20 cellular contexts compared by ENCODE assay signal in the genomic region with DNA sequence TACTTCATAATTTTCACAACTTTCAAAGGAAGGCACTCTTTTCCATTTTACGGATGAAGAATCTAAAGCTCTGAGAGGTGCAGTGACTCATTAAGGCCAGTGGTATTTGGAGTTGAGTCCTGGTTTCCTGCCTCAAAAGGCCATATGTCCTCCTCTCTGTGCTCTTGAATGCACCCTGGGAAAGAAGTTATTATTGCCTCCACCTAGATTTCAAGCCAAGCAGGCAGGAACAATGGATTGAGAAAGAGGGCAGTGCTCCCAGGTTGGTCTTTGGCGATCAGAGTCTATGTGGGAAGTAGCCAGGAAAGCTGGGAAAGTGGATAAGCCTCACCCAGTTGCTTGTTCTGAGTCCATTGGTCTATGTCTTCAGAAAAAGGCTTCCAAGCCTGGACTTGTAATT.
"Had no signal": no experiment of that assay in that cellular context is flagged by ENCODE, and none has a peak within 500 bp of the region (broad histone marks: within the 10 kb centered on the region; RNA-seq: fewer than 3 reads in every experiment).

No MANE protein-coding gene starts in this region.

- H3K4me3 Mint-ChIP-seq: activated CD8-positive, alpha-beta memory T cell treated with anti-CD3 and anti-CD28 coated beads, Interleukin-2, amount 10 ng/mL, durations not matched to agents 7 days and 5 days; activated naive CD8-positive, alpha-beta T cell; activated T-cell treated with anti-CD3 and anti-CD28 coated beads, Interleukin-2, amount 50 U/mL, for 24 hours; activated T-helper 1 cell treated with anti-CD3 and anti-CD28 coated beads, Interleukin-12 subunit alpha, Interleukin-12 subunit beta, Interleukin-2, Interleukin-4 antibody, amounts not matched to agents 30 ng/mL and 10 ng/mL and 1 ng/mL, durations not matched to agents 14 hours and 24 hours and 36 hours; T-helper 1 cell treated with Interleukin-12 subunit alpha and Interleukin-12 subunit beta and Interleukin-4 antibody, amounts not matched to agents 30 μg/mL and 1 μg/mL, for 36 hours had no signal

- H3K27me3 ChIP-seq: brain microvascular endothelial cell, Peyer's patch had no signal

- H3K4me1 ChIP-seq: Peyer's patch had no signal

- H3K9me3 Mint-ChIP-seq: activated T-cell treated with anti-CD3 and anti-CD28 coated beads, Interleukin-2, amount 50 U/mL, for 24 hours had no signal

- H3K9ac ChIP-seq: KMS-11 had no signal

- H3K27me3 Mint-ChIP-seq: activated CD8-positive, alpha-beta memory T cell treated with anti-CD3 and anti-CD28 coated beads, Interleukin-2, amount 10 ng/mL, durations not matched to agents 7 days and 5 days had no signal

- H3K27ac ChIP-seq: brain microvascular endothelial cell, KMS-11, Peyer's patch had no signal

- H3K27ac Mint-ChIP-seq: activated CD8-positive, alpha-beta memory T cell treated with anti-CD3 and anti-CD28 coated beads, Interleukin-2, amount 10 ng/mL, durations not matched to agents 7 days and 5 days; activated naive CD8-positive, alpha-beta T cell; activated T-cell treated with anti-CD3 and anti-CD28 coated beads, Interleukin-2, amount 50 U/mL, for 24 hours; activated T-helper 1 cell treated with anti-CD3 and anti-CD28 coated beads, Interleukin-12 subunit alpha, Interleukin-12 subunit beta, Interleukin-2, Interleukin-4 antibody, amounts not matched to agents 30 ng/mL and 10 ng/mL and 1 ng/mL, durations not matched to agents 14 hours and 24 hours and 36 hours; T-helper 1 cell treated with Interleukin-12 subunit alpha and Interleukin-12 subunit beta and Interleukin-4 antibody, amounts not matched to agents 30 μg/mL and 1 μg/mL, for 36 hours had no signal

- H3K36me3 ChIP-seq: brain microvascular endothelial cell, Peyer's patch had no signal

- H3K4me2 ChIP-seq: KMS-11 had no signal

- ATAC-seq: activated CD4-positive, CD25-positive, alpha-beta regulatory T cell treated with anti-CD3 and anti-CD28 coated beads, Interleukin-2, amount 50 U/mL, for 24 hours; activated CD8-positive, alpha-beta memory T cell treated with anti-CD3 and anti-CD28 coated beads, Interleukin-2, amount 10 ng/mL, durations not matched to agents 7 days and 5 days had no signal

- DNase-seq: activated CD4-positive, alpha-beta T cell treated with anti-CD3 and anti-CD28 coated beads for 4 hours; activated CD8-positive, alpha-beta memory T cell treated with anti-CD3 and anti-CD28 coated beads, Interleukin-2, amount 10 ng/mL, durations not matched to agents 7 days and 5 days; activated effector memory CD4-positive, alpha-beta T cell treated with anti-CD3 and anti-CD28 coated beads, Interleukin-2, amount 50 U/mL, for 16 hours; activated naive CD4-positive, alpha-beta T cell treated with Interleukin-2 at 50 U/mL for 16 hours; activated T-cell treated with anti-CD3 and anti-CD28 coated beads, Interleukin-2, amount 50 U/mL, for 24 hours; amygdala; brain microvascular endothelial cell; MM.1S; NCI-H1105; NCI-H1436 treated with DMSO at 0.1 percent for 48 hours; NCI-H187; NCI-H2081; NCI-H510A treated with DMSO at 0.1 percent for 48 hours; Peyer's patch; SHP77 treated with DMSO at 0.1 percent for 48 hours had no signal

- H3K4me3 ChIP-seq: Peyer's patch had no signal

- H3K36me3 Mint-ChIP-seq: activated CD8-positive, alpha-beta memory T cell treated with anti-CD3 and anti-CD28 coated beads, Interleukin-2, amount 10 ng/mL, durations not matched to agents 7 days and 5 days; activated naive CD8-positive, alpha-beta T cell had no signal

- H3K4me1 Mint-ChIP-seq: activated CD8-positive, alpha-beta memory T cell treated with anti-CD3 and anti-CD28 coated beads, Interleukin-2, amount 10 ng/mL, durations not matched to agents 7 days and 5 days had no signal
